Comparison of ENCODE assay signal across 38 cellular contexts in genomic region chr20:46286977-46287376, GRCh38. TPM values are rescaled to one million over a fixed set of nuclear protein-coding genes. Genes with fewer than 3 reads are reported as not detected.
"Had no signal": no experiment of that assay in that cellular context is flagged by ENCODE, and none has a peak within 500 bp of the region (broad histone marks: within the 10 kb centered on the region; RNA-seq: fewer than 3 reads in every experiment).

No MANE protein-coding gene starts in this region.

- H3K9me3 ChIP-seq: MG63 had no signal

- DNase-seq: Karpas-422, Kasumi-1, MG63, MM.1S, MV-4-11, NCI-H1048, NCI-H1092, NCI-H1092 treated with DMSO at 0.1 percent for 48 hours, NCI-H1105, NCI-H1105 treated with DMSO at 0.1 percent for 48 hours, NCI-H1417 treated with DMSO at 0.1 percent for 48 hours, NCI-H1436, NCI-H1436 treated with DMSO at 0.1 percent for 48 hours, NCI-H146, NCI-H1694, NCI-H1694 treated with DMSO at 0.1 percent for 48 hours, NCI-H187, NCI-H187 treated with DMSO at 0.1 percent for 48 hours, NCI-H1930, NCI-H2029, NCI-H2029 treated with DMSO at 0.1 percent for 48 hours, NCI-H2081, NCI-H2081 treated with DMSO at 0.1 percent for 48 hours, NCI-H2107, NCI-H2171, NCI-H2171 treated with DMSO at 0.1 percent for 48 hours, NCI-H2227 treated with DMSO at 0.1 percent for 48 hours, NCI-H226, NCI-H345, NCI-H446, NCI-H446 treated with DMSO at 0.1 percent for 48 hours, NCI-H510A, NCI-H510A treated with DMSO at 0.1 percent for 48 hours, NCI-H524, NCI-H524 treated with DMSO at 0.1 percent for 48 hours had no signal

- H3K36me3 ChIP-seq: MG63 had no signal

- H3K4me3 ChIP-seq: MG63 had no signal

RNA-seq across cellular contexts. Expression of gene CDH22, which starts 21.3 kb away (rescaled TPM):
- total RNA-seq: M059J, MCF 10A, NCI-H460 had no signal
